ENCODE assay signal across 8 cellular contexts in the genomic region with DNA sequence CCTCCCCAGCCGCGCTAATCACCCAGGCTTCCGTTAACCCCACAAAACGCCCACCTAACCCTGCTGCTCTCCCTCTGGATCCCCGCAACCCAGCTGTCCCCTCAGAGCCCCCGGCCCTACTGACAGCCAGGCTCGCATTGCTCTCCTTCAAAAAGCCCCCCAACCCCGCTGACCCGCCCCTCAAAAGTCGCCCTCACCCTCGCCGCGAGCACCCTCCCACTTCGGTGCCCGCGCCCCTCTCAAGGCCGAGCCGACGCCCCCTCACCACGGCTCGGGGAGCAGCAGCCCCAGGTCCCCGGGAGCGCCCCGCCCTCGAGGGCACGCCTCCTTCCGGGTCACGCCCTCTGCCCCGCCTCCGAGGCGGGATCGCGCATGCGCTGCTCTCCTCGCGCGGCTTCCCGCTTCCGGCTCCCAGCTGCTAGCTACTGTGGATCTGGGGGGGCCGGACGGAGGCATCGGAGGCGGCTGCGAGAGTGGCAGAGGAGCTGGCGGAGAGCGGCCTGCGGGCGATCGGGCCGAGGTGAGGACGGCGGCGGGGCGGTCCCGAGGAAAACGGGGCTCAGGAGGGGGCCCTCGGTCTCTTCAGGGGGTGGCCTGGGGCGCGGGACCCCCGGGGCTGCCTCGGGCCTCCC. TPM values are rescaled to one million over a fixed set of nuclear protein-coding genes. Genes with fewer than 3 reads are reported as not detected.
A peak's percentile ranks its signal among the peaks of the same experiment; 100 is the strongest.
DNase-seq lines count a peak whose midpoint lies in the region; ATAC-seq and TF ChIP-seq lines count a peak whose summit lies in the region.

No MANE protein-coding gene starts in this region.

- peak overlapping the region; percentile 97 to 99 for H3K4me3 ChIP-seq in left lung

- no peak; the same call in 1 of the 2 replicates for TF ChIP-seq CTCF in AG09319 (IDR thresholded peaks at IDR 0.05; ENCODE audit: low read depth, low read length)
- TF ChIP-seq CTCF in left lung (IDR thresholded peaks at IDR 0.05), result no peak

- peak overlapping the region; percentile 79 to 85 for H3K27ac ChIP-seq in left lung

- H3K4me1 ChIP-seq in left lung, result peaks cover 7 to 50% of the 10 kb centered on the region in 2 donors

- H3K36me3 ChIP-seq in left lung, result no peaks in the 10 kb centered on the region

- ATAC-seq in GM19025 (IDR thresholded peaks at IDR 0.05; ENCODE audit: low read depth, unreplicated experiment), result peak; percentile 77
- ATAC-seq in HG03439 (IDR thresholded peaks at IDR 0.05; ENCODE audit: unreplicated experiment), result peak; percentile 59
- peak; percentile 92 for ATAC-seq in left lung

- peak; percentile 79 for DNase-seq in AG09319 (ENCODE audit: extremely low read depth, low read depth)
- peak; percentile 20 to 73 for DNase-seq in NCI-H526 (lab: John Stamatoyannopoulos, UW)
- DNase-seq in activated CD4-positive, alpha-beta T cell treated with anti-CD3 and anti-CD28 coated beads, Interleukin-2, amount 50 U/mL, for 24 hours (ENCODE audit: low read depth in 1 of 2, low spot score in 1 of 2), result peak; percentile 83 to 87
- peak; percentile 79 for DNase-seq in dedifferentiated amniotic fluid mesenchymal stem cell (ENCODE audit: extremely low spot score)
- peak; percentile 88 to 98 for DNase-seq in left lung
- DNase-seq in stimulated activated CD4-positive, alpha-beta T cell treated with anti-CD3 and anti-CD28 coated beads, Interleukin-1b, Interleukin-23, amount 100 ng/mL, for 48 hours, result peak; percentile 89

- H3K9me3 ChIP-seq in left lung, result no peaks in the 10 kb centered on the region

- intact Hi-C loops in left lung (cut with DNase I), result no loop called here

- H3K27me3 ChIP-seq in left lung, result no peaks in the 10 kb centered on the region

RNA-seq across cellular contexts. Expression of a gene that starts 46.1 kb away (rescaled TPM):
- 10 to 100 TPM; 42.8 to 61.2 TPM for total RNA-seq in left lung

Comparison
In these comparisons a context has a peak if more than half of its experiments do, and no peak if none do; other contexts are left out.
1. Peak in every context shown above with its lines: DNase-seq, ATAC-seq, H3K4me3 ChIP-seq and H3K27ac ChIP-seq.